ENCODE assay signal across 12 cellular contexts in genomic region chr18:49645836-49646235, GRCh38.
DNase-seq lines count a peak whose midpoint lies in the region; TF ChIP-seq lines count a peak whose summit lies in the region.
"Had no signal": no experiment of that assay in that cellular context is flagged by ENCODE, and none has a peak within 500 bp of the region (broad histone marks: within the 10 kb centered on the region; RNA-seq: fewer than 3 reads in every experiment).

No MANE protein-coding gene starts in this region.

- H3K9ac ChIP-seq in fibroblast of lung (ENCODE audit: insufficient read depth, low read length) = no peak overlapping the region
- H3K9ac ChIP-seq: KMS-11 had no signal

- H3K9me2 ChIP-seq in PC-9 (ENCODE audit: insufficient read depth) = no peaks in the 10 kb centered on the region

- CTCF ChIA-PET in PC-9 (lab: Charles Lee) = no interaction called here
- CTCF ChIA-PET in A673 (lab: Charles Lee) = no interaction called here

- H3F3A ChIP-seq in PC-9 (ENCODE audit: insufficient read depth, low read depth) = no peaks in the 10 kb centered on the region

- no peak overlapping the region for H3K27ac Mint-ChIP-seq in HFFc6
- H3K27ac Mint-ChIP-seq: activated CD4-positive, alpha-beta memory T cell treated with anti-CD3 and anti-CD28 coated beads for 36 hours had no signal

- peak overlapping the region in 3 of 4 experiments; percentile 27 to 46 (median 35) for H3K4me3 ChIP-seq in fibroblast of lung (replicated peaks in 1 of 4; ENCODE audit: control extremely low read depth in 1 of 4, insufficient read depth in 1 of 4, low read depth in 3 of 4, low read length in 4 of 4)
- H3K4me3 ChIP-seq in testis = no peak overlapping the region
- no peak overlapping the region for H3K4me3 ChIP-seq in PC-9
- H3K4me3 ChIP-seq in A673 (ENCODE audit: low read depth, low read length, poor library complexity, severe bottlenecking) = no peak overlapping the region
- H3K4me3 ChIP-seq: SJCRH30 had no signal

- no peaks in the 10 kb centered on the region for H3K27me3 ChIP-seq in fibroblast of lung (ENCODE audit: control insufficient read depth, insufficient read depth, low read length)
- H3K27me3 ChIP-seq in testis = no peaks in the 10 kb centered on the region
- no peaks in the 10 kb centered on the region for H3K27me3 ChIP-seq in PC-9 (ENCODE audit: insufficient read depth, low read depth)
- H3K27me3 ChIP-seq in A673 (replicated peaks; ENCODE audit: insufficient read depth, low read depth, low read length, poor library complexity) = no peaks in the 10 kb centered on the region
- H3K27me3 ChIP-seq: SJCRH30 had no signal

- peak overlapping the region; percentile 66 for H3K4me3 Mint-ChIP-seq in HFFc6
- H3K4me3 Mint-ChIP-seq: activated CD4-positive, alpha-beta memory T cell treated with anti-CD3 and anti-CD28 coated beads for 36 hours had no signal

- H3K27ac ChIP-seq in fibroblast of lung (ENCODE audit: insufficient read depth, low read length) (no peak overlapping the region), testis (peak overlapping the region; percentile 74 to 80), PC-9 (no peak overlapping the region), A673 (ENCODE audit: low read depth, low read length, poor library complexity, severe bottlenecking) (no peak overlapping the region)
- H3K27ac ChIP-seq: KMS-11, SJCRH30 had no signal

- intact Hi-C loops in testis (cut with DNase I; ENCODE audit: low total_unique reads) = no loop called here
- intact Hi-C loops in PC-9 (cut with micrococcal nuclease; ENCODE audit: unreplicated experiment) = no loop called here
- intact Hi-C loops in A673 (cut with micrococcal nuclease; ENCODE audit: unreplicated experiment) = no loop called here

- peaks cover 2% of the 10 kb centered on the region for H3K4me1 ChIP-seq in fibroblast of lung (ENCODE audit: control insufficient read depth, extremely low read depth, insufficient read depth, low read length)
- H3K4me1 ChIP-seq in testis = peaks cover 13% of the 10 kb centered on the region
- peaks cover 7% of the 10 kb centered on the region for H3K4me1 ChIP-seq in PC-9 (replicated peaks; ENCODE audit: insufficient read depth)
- no peaks in the 10 kb centered on the region for H3K4me1 ChIP-seq in A673 (ENCODE audit: insufficient read depth, low read length, poor library complexity, severe bottlenecking)

- H3K9me3 Mint-ChIP-seq in HFFc6 = no peaks in the 10 kb centered on the region
- H3K9me3 Mint-ChIP-seq: activated CD4-positive, alpha-beta memory T cell treated with anti-CD3 and anti-CD28 coated beads for 36 hours had no signal

- H2AFZ ChIP-seq in fibroblast of lung (ENCODE audit: low read length) = peak overlapping the region; percentile 83
- no peak overlapping the region for H2AFZ ChIP-seq in PC-9

- H3K79me2 ChIP-seq in fibroblast of lung (ENCODE audit: control insufficient read depth, insufficient read depth, low read length) = no peaks in the 10 kb centered on the region
- no peaks in the 10 kb centered on the region for H3K79me2 ChIP-seq in PC-9 (ENCODE audit: low read depth)

- no peaks in the 10 kb centered on the region for H3K36me3 Mint-ChIP-seq in HFFc6 (ENCODE audit: low read depth)
- H3K36me3 Mint-ChIP-seq: activated CD4-positive, alpha-beta memory T cell treated with anti-CD3 and anti-CD28 coated beads for 36 hours had no signal

- H3K9me3 ChIP-seq in fibroblast of lung (ENCODE audit: control insufficient read depth, insufficient read depth, low read depth, low read length) = no peaks in the 10 kb centered on the region
- no peaks in the 10 kb centered on the region for H3K9me3 ChIP-seq in testis
- H3K9me3 ChIP-seq in PC-9 (ENCODE audit: insufficient read depth, low read depth) = no peaks in the 10 kb centered on the region
- no peaks in the 10 kb centered on the region for H3K9me3 ChIP-seq in A673 (ENCODE audit: low read depth, low read length, poor library complexity, severe bottlenecking)
- H3K9me3 ChIP-seq: SJCRH30 had no signal

- H3K4me1 Mint-ChIP-seq in HFFc6 (ENCODE audit: low read depth) = peaks cover 11% of the 10 kb centered on the region

- TF ChIP-seq CTCF in HFFc6 (IDR thresholded peaks at IDR 0.05) (no peak), fibroblast of lung (conservative IDR thresholded peaks at IDR 0.05 in 1 of 2, IDR thresholded peaks at IDR 0.05 in 1 of 2; ENCODE audit: low read depth in 1 of 2, low read length in 2 of 2) (no peak), testis (IDR thresholded peaks at IDR 0.05) (no peak), PC-9 (conservative IDR thresholded peaks at IDR 0.05) (no peak), A673 (conservative IDR thresholded peaks at IDR 0.05; ENCODE audit: low read depth, low read length) (no peak)

- H3K27me3 Mint-ChIP-seq in HFFc6 (ENCODE audit: insufficient read depth) = peaks cover 8% of the 10 kb centered on the region

- H4K20me1 ChIP-seq in fibroblast of lung (ENCODE audit: control insufficient read depth, extremely low read depth, insufficient read depth, low read length) (no peaks in the 10 kb centered on the region), PC-9 (ENCODE audit: insufficient read depth) (no peaks in the 10 kb centered on the region)

- WGBS in testis, 2 donors = 35 to 58% methylated on average over 11 of the region's 11 CpGs

- TF ChIP-seq POLR2A in testis (IDR thresholded peaks at IDR 0.05) = no peak

- no peak for DNase-seq in HFFc6
- peak; percentile 62 to 69 for DNase-seq in fibroblast of lung (ENCODE audit: low read depth in 2 of 2)
- peak; percentile 12 for DNase-seq in medulla oblongata (ENCODE audit: extremely low spot score)
- DNase-seq in testis = peak; percentile 84
- no peak for DNase-seq in PC-9
- DNase-seq in A673 (ENCODE audit: low spot score) = no peak
- no peak for DNase-seq in stimulated activated CD4-positive, alpha-beta T cell treated with anti-CD3 and anti-CD28 coated beads, Interleukin-4, amount 100 ng/mL, for 24 hours
- DNase-seq in amygdala (lab: John Stamatoyannopoulos, UW) = no peak
- DNase-seq: activated CD4-positive, alpha-beta memory T cell treated with anti-CD3 and anti-CD28 coated beads for 36 hours; SJCRH30; stimulated activated CD4-positive, alpha-beta T cell treated with anti-CD3 and anti-CD28 coated beads, Interleukin-2, amount 100 ng/mL, for 24 hours had no signal

- BruUV-seq in PC-9 (replicated peaks; lab: Mats Ljungman, UMichigan) (no TSS peak), A673 (replicated peaks; lab: Mats Ljungman, UMichigan) (no TSS peak)

- H3K4me2 ChIP-seq in fibroblast of lung (ENCODE audit: extremely low read depth, insufficient read depth, low read length) (peak overlapping the region; percentile 78), PC-9 (no peak overlapping the region)
- H3K4me2 ChIP-seq: KMS-11 had no signal

- H3K36me3 ChIP-seq in fibroblast of lung (ENCODE audit: control insufficient read depth, insufficient read depth, low read length) = no peaks in the 10 kb centered on the region
- H3K36me3 ChIP-seq in testis (ENCODE audit: low read depth, missing control alignments) = no peaks in the 10 kb centered on the region
- no peaks in the 10 kb centered on the region for H3K36me3 ChIP-seq in PC-9 (ENCODE audit: low read depth)
- no peaks in the 10 kb centered on the region for H3K36me3 ChIP-seq in A673 (ENCODE audit: insufficient read depth, low read length, poor library complexity, severe bottlenecking)
- H3K36me3 ChIP-seq: SJCRH30 had no signal

- POLR2A ChIA-PET in PC-9 (lab: Charles Lee; ENCODE audit: unreplicated experiment) = no interaction called here
- POLR2A ChIA-PET in A673 (lab: Charles Lee; ENCODE audit: low non-redundant PET) = no interaction called here

Comparison
In these comparisons a context has a peak if more than half of its experiments do, and no peak if none do; other contexts are left out.
1. DNase-seq: peak in fibroblast of lung (2 of 2), medulla oblongata (single experiment) and testis (single experiment); none in HFFc6 (single experiment), PC-9 (0 of 2), A673 (single experiment), stimulated activated CD4-positive, alpha-beta T cell treated with anti-CD3 and anti-CD28 coated beads, Interleukin-4, amount 100 ng/mL, for 24 hours (single experiment) and amygdala (0 of 56).
2. H3K27ac ChIP-seq: peak in testis (2 of 2); none in fibroblast of lung (single experiment), PC-9 (single experiment) and A673 (single experiment).
3. H3K4me3 ChIP-seq: peak in fibroblast of lung (3 of 4); none in testis (0 of 2), PC-9 (single experiment) and A673 (single experiment).